Comparison of ENCODE assay signal across 15 cellular contexts in genomic region chr11:12329169-12329568, GRCh38. TPM values are rescaled to one million over a fixed set of nuclear protein-coding genes. Genes with fewer than 3 reads are reported as not detected.
A peak's percentile ranks its signal among the peaks of the same experiment; 100 is the strongest.
DNase-seq lines count a peak whose midpoint lies in the region; ATAC-seq and TF ChIP-seq lines count a peak whose summit lies in the region.
"Had no signal": no experiment of that assay in that cellular context is flagged by ENCODE, and none has a peak within 500 bp of the region (broad histone marks: within the 10 kb centered on the region; RNA-seq: fewer than 3 reads in every experiment).

No MANE protein-coding gene starts in this region.

- H3K27me3 ChIP-seq in IMR-90 (ENCODE audit: control insufficient read depth, insufficient read depth, low read length), result no peaks in the 10 kb centered on the region

- H3K27ac Mint-ChIP-seq in central memory CD8-positive, alpha-beta T cell (ENCODE audit: low read depth), result peak overlapping the region; percentile 80

- H3K4me2 ChIP-seq in IMR-90 (ENCODE audit: low read depth, low read length), result no peak overlapping the region

- H2AFZ ChIP-seq in IMR-90 (replicated peaks; ENCODE audit: low read length, poor library complexity), result no peak overlapping the region

- H3K56ac ChIP-seq in IMR-90 (ENCODE audit: extremely low read depth, insufficient read depth, low read length), result no peak overlapping the region

- BruUV-seq in IMR-90 (replicated peaks; lab: Mats Ljungman, UMichigan), result no TSS peak

- peaks cover 3% of the 10 kb centered on the region for H3K36me3 Mint-ChIP-seq in central memory CD8-positive, alpha-beta T cell (ENCODE audit: insufficient read depth)

- no peaks in the 10 kb centered on the region for H3K9me1 ChIP-seq in IMR-90 (ENCODE audit: insufficient read depth, low read length)

- POLR2A ChIA-PET in IMR-90 (lab: Charles Lee; ENCODE audit: unreplicated experiment), result no interaction called here

- in situ Hi-C loops in IMR-90 (cut with MboI; ENCODE audit: low sequenced_read_pairs), result loop anchor here (10.0 kb wide), 1 partner anchor 556 kb away; no protein-coding TSS in a partner anchor

- no peaks in the 10 kb centered on the region for H3K9me3 Mint-ChIP-seq in central memory CD8-positive, alpha-beta T cell

- H3K27ac ChIP-seq in IMR-90 (ENCODE audit: insufficient read depth, low read length) (no peak overlapping the region), substantia nigra (ENCODE audit: low read depth, low read length, poor library complexity, severe bottlenecking) (no peak overlapping the region)

- H4K20me1 ChIP-seq in IMR-90 (ENCODE audit: insufficient read depth, low read length), result no peaks in the 10 kb centered on the region

- no peaks in the 10 kb centered on the region; the same call in 1 of the 2 replicates for H3K36me3 ChIP-seq in IMR-90 (ENCODE audit: control insufficient read depth, insufficient read depth, low read length)

- TF ChIP-seq CTCF in IMR-90 (conservative IDR thresholded peaks at IDR 0.05; ENCODE audit: low read depth, low read length), result no peak

- TF ChIP-seq POLR2A in IMR-90 (IDR thresholded peaks at IDR 0.05; ENCODE audit: low read depth, low read length), result no peak

- no peaks in the 10 kb centered on the region for H3K27me3 Mint-ChIP-seq in central memory CD8-positive, alpha-beta T cell

- H3K4ac ChIP-seq in IMR-90 (ENCODE audit: low read depth, low read length), result no peak overlapping the region

- H3K4me3 Mint-ChIP-seq in central memory CD8-positive, alpha-beta T cell, result no peak overlapping the region

- intact Hi-C loops in IMR-90 (cut with micrococcal nuclease), result no loop called here

- no peak overlapping the region for H4K8ac ChIP-seq in IMR-90 (ENCODE audit: low read depth in 2 of 2, low read length in 2 of 2)

- no peak overlapping the region for H3K9ac ChIP-seq in IMR-90 (ENCODE audit: low read depth, low read length)

- no peaks in the 10 kb centered on the region for H3K79me1 ChIP-seq in IMR-90 (ENCODE audit: low read depth in 1 of 2, low read length in 2 of 2)

- no peak overlapping the region for H2AK9ac ChIP-seq in IMR-90 (replicated peaks; ENCODE audit: low read depth, low read length, poor library complexity)

- no peak overlapping the region for H4K5ac ChIP-seq in IMR-90 (ENCODE audit: low read depth, low read length)

- no peak overlapping the region for H3K4me3 ChIP-seq in IMR-90 (ENCODE audit: insufficient read depth, low read depth, low read length)

- H3K14ac ChIP-seq in IMR-90 (replicated peaks; ENCODE audit: low read depth, low read length), result no peak overlapping the region

- H3K18ac ChIP-seq in IMR-90 (ENCODE audit: low read depth, low read length), result no peak overlapping the region

- no peaks in the 10 kb centered on the region for H3K4me1 Mint-ChIP-seq in central memory CD8-positive, alpha-beta T cell

- no peak overlapping the region; the same call in 1 of the 2 replicates for H2BK120ac ChIP-seq in IMR-90 (ENCODE audit: low read depth, low read length)

- no peak overlapping the region for H2BK5ac ChIP-seq in IMR-90 (ENCODE audit: low read depth, low read length, poor library complexity, severe bottlenecking)

- no peak overlapping the region for H2BK15ac ChIP-seq in IMR-90 (ENCODE audit: low read depth, low read length)

- peak overlapping the region; percentile 64; the same call in 1 of the 2 replicates for H2AK5ac ChIP-seq in IMR-90 (ENCODE audit: low read depth, low read length)

- no peak overlapping the region; the same call in 1 of the 2 replicates for H4K91ac ChIP-seq in IMR-90 (ENCODE audit: insufficient read depth, low read depth, low read length)

- H3K4me1 ChIP-seq in IMR-90 (ENCODE audit: control insufficient read depth, insufficient read depth, low read length), result peaks cover 4% of the 10 kb centered on the region

- H3K9me3 ChIP-seq in IMR-90 (ENCODE audit: control insufficient read depth, insufficient read depth, low read length), result no peaks in the 10 kb centered on the region; the same call in 1 of the 2 replicates

- no CpG with 5 or more reads among the region's 4 CpGs for WGBS in IMR-90 (ENCODE audit: extremely low coverage in 2 of 2, insufficient read length in 1 of 2), 2 experiments

- dilution Hi-C loops in IMR-90 (cut with HindIII; ENCODE audit: low sequenced_read_pairs, unreplicated experiment), result no loop called here

- H2BK20ac ChIP-seq in IMR-90 (ENCODE audit: low read depth, low read length), result peak overlapping the region; percentile 42; the same call in 1 of the 2 replicates

- TF ChIP-seq RAD21 in IMR-90 (IDR thresholded peaks at IDR 0.05; ENCODE audit: low read length), result no peak

- DNase-seq in IMR-90, result no peak
- no peak for DNase-seq in central memory CD8-positive, alpha-beta T cell (ENCODE audit: low spot score in 2 of 2)
- DNase-seq in middle frontal gyrus (ENCODE audit: extremely low spot score, low spot score), result peak; percentile 44
- peak in 36 of 49 donors; percentile 2 to 72 (median 18) for DNase-seq in substantia nigra (lab: John Stamatoyannopoulos, UW)
- DNase-seq in activated T-cell treated with anti-CD3 and anti-CD28 coated beads, Interleukin-2, amount 50 U/mL, for 1 hour, result no peak
- DNase-seq: ACHN, COR-L47, DND-41, GOT3, MV-4-11, NCI-H1694 treated with DMSO at 0.1 percent for 48 hours, NCI-H226 had no signal

- no peak overlapping the region for H3K23ac ChIP-seq in IMR-90 (ENCODE audit: low read depth, low read length)

- ATAC-seq in IMR-90 (ENCODE audit: low read depth) (no peak), GM19463 (IDR thresholded peaks at IDR 0.05; ENCODE audit: unreplicated experiment) (no peak), GM19351 (IDR thresholded peaks at IDR 0.05; ENCODE audit: unreplicated experiment) (no peak)
- no peak for ATAC-seq in central memory CD8-positive, alpha-beta T cell (replicated peaks; ENCODE audit: extremely low read depth, poor library complexity, severe bottlenecking)
- ATAC-seq: HCT116 had no signal

- CTCF ChIA-PET in IMR-90 (lab: Yijun Ruan, JAX), result no interaction called here

TF ChIP-seq in IMR-90, 13 proteins besides CTCF, POLR2A, EP300 and RAD21:
- TF ChIP-seq CEBPB (IDR thresholded peaks at IDR 0.05; ENCODE audit: low read depth, low read length), result no peak
- no peak for TF ChIP-seq MAZ (IDR thresholded peaks at IDR 0.05; ENCODE audit: borderline replicate concordance, low read depth, low read length)
- no peak for TF ChIP-seq SMC3 (IDR thresholded peaks at IDR 0.05; ENCODE audit: low read depth, low read length)
- no peak for TF ChIP-seq NFE2L2 (IDR thresholded peaks at IDR 0.05; ENCODE audit: low read depth, low read length)
- no peak for TF ChIP-seq MAFK (IDR thresholded peaks at IDR 0.05; ENCODE audit: low read depth, low read length)
- TF ChIP-seq ELK1 (IDR thresholded peaks at IDR 0.05; ENCODE audit: borderline replicate concordance, low read depth, low read length), result no peak
- no peak for TF ChIP-seq CHD1 (IDR thresholded peaks at IDR 0.05; ENCODE audit: low read depth, low read length)
- no peak for TF ChIP-seq MXI1 (IDR thresholded peaks at IDR 0.05; ENCODE audit: borderline replicate concordance, low read depth, low read length)

RNA-seq across cellular contexts. Expression of gene PARVA, which starts 48.2 kb away (rescaled TPM):
- total RNA-seq in IMR-90 (2012; rRNA removed), result 65.2 and 65.8 TPM in 2 replicates
- 68.9 and 80.2 TPM in 2 replicates for polyA plus RNA-seq in IMR-90 (2012; rRNA removed)
- 30.2 and 37.0 TPM in 2 replicates for polyA plus RNA-seq in IMR-90 (2012; cell fraction: cytosol; rRNA removed)
- polyA plus RNA-seq in IMR-90 (2012; cell fraction: nucleus; rRNA removed; ENCODE audit: low replicate concordance), result 13.5 and 44.5 TPM in 2 replicates

Comparison
In these comparisons a context has a peak if more than half of its experiments do, and no peak if none do; other contexts are left out.
1. DNase-seq: peak in middle frontal gyrus (single experiment) and substantia nigra (36 of 49); none in IMR-90 (single experiment), central memory CD8-positive, alpha-beta T cell (0 of 2) and activated T-cell treated with anti-CD3 and anti-CD28 coated beads, Interleukin-2, amount 50 U/mL, for 1 hour (single experiment).